Comparison of ENCODE assay signal across 25 cellular contexts in genomic region chr16:67387479-67388079, GRCh38. TPM values are rescaled to one million over a fixed set of nuclear protein-coding genes. Genes with fewer than 3 reads are reported as not detected.
"Had no signal": no experiment of that assay in that cellular context is flagged by ENCODE, and none has a peak within 500 bp of the region (broad histone marks: within the 10 kb centered on the region; RNA-seq: fewer than 3 reads in every experiment).

No MANE protein-coding gene starts in this region.

- H3K27ac ChIP-seq: SJCRH30 had no signal

- H3K4me3 ChIP-seq: SJCRH30 had no signal

- H3K27me3 ChIP-seq: SJCRH30 had no signal

- H3K27ac Mint-ChIP-seq: activated CD4-positive, alpha-beta memory T cell treated with anti-CD3 and anti-CD28 coated beads, Interleukin-2, amount 10 ng/mL, durations not matched to agents 7 days and 5 days; activated CD4-positive, alpha-beta T cell treated with anti-CD3 and anti-CD28 coated beads, Interleukin-2, amount 10 ng/mL, durations not matched to agents 7 days and 5 days; activated naive CD4-positive, alpha-beta T cell treated with anti-CD3 and anti-CD28 coated beads, Interleukin-2, amount 50 U/mL, for 24 hours; activated T-cell treated with anti-CD3 and anti-CD28 coated beads, Interleukin-2, amount 50 U/mL, for 24 hours; activated T-helper 1 cell treated with anti-CD3 and anti-CD28 coated beads, Interleukin-12 subunit alpha, Interleukin-12 subunit beta, Interleukin-2, Interleukin-4 antibody, amounts not matched to agents 30 ng/mL and 10 ng/mL and 1 ng/mL, durations not matched to agents 14 hours and 24 hours and 36 hours; T-helper 2 cell treated with Interferon-gamma antibody and Interleukin-4, amounts not matched to agents 5 μg/mL and 100 μg/mL, for 36 hours had no signal

- H3K27me3 Mint-ChIP-seq: activated naive CD4-positive, alpha-beta T cell treated with anti-CD3 and anti-CD28 coated beads, Interleukin-2, amount 50 U/mL, for 24 hours had no signal

- ATAC-seq: Panc1 had no signal

- H3K4me3 Mint-ChIP-seq: activated CD4-positive, alpha-beta memory T cell treated with anti-CD3 and anti-CD28 coated beads, Interleukin-2, amount 10 ng/mL, durations not matched to agents 7 days and 5 days; activated CD4-positive, alpha-beta T cell treated with anti-CD3 and anti-CD28 coated beads, Interleukin-2, amount 10 ng/mL, durations not matched to agents 7 days and 5 days; activated naive CD4-positive, alpha-beta T cell treated with anti-CD3 and anti-CD28 coated beads, Interleukin-2, amount 50 U/mL, for 24 hours; activated T-cell treated with anti-CD3 and anti-CD28 coated beads, Interleukin-2, amount 50 U/mL, for 24 hours; activated T-helper 1 cell treated with anti-CD3 and anti-CD28 coated beads, Interleukin-12 subunit alpha, Interleukin-12 subunit beta, Interleukin-2, Interleukin-4 antibody, amounts not matched to agents 30 ng/mL and 10 ng/mL and 1 ng/mL, durations not matched to agents 14 hours and 24 hours and 36 hours; T-helper 2 cell treated with Interferon-gamma antibody and Interleukin-4, amounts not matched to agents 5 μg/mL and 100 μg/mL, for 36 hours had no signal

- H3K36me3 ChIP-seq: SJCRH30 had no signal

- H3K9me3 ChIP-seq: SJCRH30, SK-N-SH had no signal

- H3K4me1 Mint-ChIP-seq: activated CD4-positive, alpha-beta memory T cell treated with anti-CD3 and anti-CD28 coated beads, Interleukin-2, amount 10 ng/mL, durations not matched to agents 7 days and 5 days; activated CD4-positive, alpha-beta T cell treated with anti-CD3 and anti-CD28 coated beads, Interleukin-2, amount 10 ng/mL, durations not matched to agents 7 days and 5 days; activated naive CD4-positive, alpha-beta T cell treated with anti-CD3 and anti-CD28 coated beads, Interleukin-2, amount 50 U/mL, for 24 hours had no signal

- H3K36me3 Mint-ChIP-seq: activated naive CD4-positive, alpha-beta T cell treated with anti-CD3 and anti-CD28 coated beads, Interleukin-2, amount 50 U/mL, for 24 hours had no signal

- DNase-seq: activated CD4-positive, alpha-beta memory T cell treated with anti-CD3 and anti-CD28 coated beads, Interleukin-2, amount 10 ng/mL, durations not matched to agents 7 days and 5 days; activated CD4-positive, alpha-beta T cell treated with anti-CD3 and anti-CD28 coated beads, Interleukin-2, amount 10 ng/mL, durations not matched to agents 7 days and 5 days; activated CD8-positive, alpha-beta memory T cell treated with anti-CD3 and anti-CD28 coated beads, Interleukin-2, amount 50 U/mL, for 48 hours; activated effector memory CD4-positive, alpha-beta T cell treated with Interleukin-2 at 50 U/mL for 16 hours; activated naive CD4-positive, alpha-beta T cell; activated T-cell treated with anti-CD3 and anti-CD28 coated beads, Interleukin-2, amount 50 U/mL, for 24 hours; MM.1S; NCI-H1105; NCI-H1436; NCI-H1694 treated with DMSO at 0.1 percent for 48 hours; NCI-H2029 treated with DMSO at 0.1 percent for 48 hours; NCI-H345; NCI-H510A; NCI-H69; NK-92 treated with Interleukin-12 subunit alpha and Interleukin-12 subunit beta, amount 100 ng/mL, for 24 hours; OCI-M1; Right ventricle myocardium superior; RPMI8226; SJCRH30; SK-N-SH had no signal

- H3K9me3 Mint-ChIP-seq: activated CD4-positive, alpha-beta memory T cell treated with anti-CD3 and anti-CD28 coated beads, Interleukin-2, amount 10 ng/mL, durations not matched to agents 7 days and 5 days; activated CD4-positive, alpha-beta T cell treated with anti-CD3 and anti-CD28 coated beads, Interleukin-2, amount 10 ng/mL, durations not matched to agents 7 days and 5 days; activated naive CD4-positive, alpha-beta T cell treated with anti-CD3 and anti-CD28 coated beads, Interleukin-2, amount 50 U/mL, for 24 hours; activated T-cell treated with anti-CD3 and anti-CD28 coated beads, Interleukin-2, amount 50 U/mL, for 24 hours; activated T-helper 1 cell treated with anti-CD3 and anti-CD28 coated beads, Interleukin-12 subunit alpha, Interleukin-12 subunit beta, Interleukin-2, Interleukin-4 antibody, amounts not matched to agents 30 ng/mL and 10 ng/mL and 1 ng/mL, durations not matched to agents 14 hours and 24 hours and 36 hours; T-helper 2 cell treated with Interferon-gamma antibody and Interleukin-4, amounts not matched to agents 5 μg/mL and 100 μg/mL, for 36 hours had no signal

RNA-seq across cellular contexts. Expression of gene TPPP3, which starts 5.7 kb away (rescaled TPM):
- total RNA-seq: activated CD4-positive, alpha-beta memory T cell treated with anti-CD3 and anti-CD28 coated beads, Interleukin-2, amount 10 ng/mL, durations not matched to agents 7 days and 5 days; activated CD4-positive, alpha-beta T cell treated with anti-CD3 and anti-CD28 coated beads, Interleukin-2, amount 10 ng/mL, durations not matched to agents 7 days and 5 days; activated T-helper 1 cell treated with anti-CD3 and anti-CD28 coated beads, Interleukin-12 subunit alpha, Interleukin-12 subunit beta, Interleukin-2, Interleukin-4 antibody, amounts not matched to agents 30 ng/mL and 10 ng/mL and 1 ng/mL, durations not matched to agents 14 hours and 24 hours and 36 hours; T-helper 1 cell treated with Interleukin-12 subunit alpha and Interleukin-12 subunit beta and Interleukin-4 antibody, amounts not matched to agents 30 ng/mL and 1 ng/mL, for 36 hours had no signal

RNA-seq across cellular contexts. Expression of gene ZDHHC1, which starts 28.7 kb away (rescaled TPM):
- total RNA-seq: SJCRH30 had no signal

RNA-seq across cellular contexts. Expression of gene HSD11B2, which starts 43.3 kb away (rescaled TPM):
- total RNA-seq: activated CD4-positive, alpha-beta memory T cell treated with anti-CD3 and anti-CD28 coated beads, Interleukin-2, amount 10 ng/mL, durations not matched to agents 7 days and 5 days; activated CD4-positive, alpha-beta T cell treated with anti-CD3 and anti-CD28 coated beads, Interleukin-2, amount 10 ng/mL, durations not matched to agents 7 days and 5 days; T-helper 1 cell treated with Interleukin-12 subunit alpha and Interleukin-12 subunit beta and Interleukin-4 antibody, amounts not matched to agents 30 ng/mL and 1 ng/mL, for 36 hours had no signal
